Comparison of ENCODE assay signal across 10 cellular contexts in the genomic region with DNA sequence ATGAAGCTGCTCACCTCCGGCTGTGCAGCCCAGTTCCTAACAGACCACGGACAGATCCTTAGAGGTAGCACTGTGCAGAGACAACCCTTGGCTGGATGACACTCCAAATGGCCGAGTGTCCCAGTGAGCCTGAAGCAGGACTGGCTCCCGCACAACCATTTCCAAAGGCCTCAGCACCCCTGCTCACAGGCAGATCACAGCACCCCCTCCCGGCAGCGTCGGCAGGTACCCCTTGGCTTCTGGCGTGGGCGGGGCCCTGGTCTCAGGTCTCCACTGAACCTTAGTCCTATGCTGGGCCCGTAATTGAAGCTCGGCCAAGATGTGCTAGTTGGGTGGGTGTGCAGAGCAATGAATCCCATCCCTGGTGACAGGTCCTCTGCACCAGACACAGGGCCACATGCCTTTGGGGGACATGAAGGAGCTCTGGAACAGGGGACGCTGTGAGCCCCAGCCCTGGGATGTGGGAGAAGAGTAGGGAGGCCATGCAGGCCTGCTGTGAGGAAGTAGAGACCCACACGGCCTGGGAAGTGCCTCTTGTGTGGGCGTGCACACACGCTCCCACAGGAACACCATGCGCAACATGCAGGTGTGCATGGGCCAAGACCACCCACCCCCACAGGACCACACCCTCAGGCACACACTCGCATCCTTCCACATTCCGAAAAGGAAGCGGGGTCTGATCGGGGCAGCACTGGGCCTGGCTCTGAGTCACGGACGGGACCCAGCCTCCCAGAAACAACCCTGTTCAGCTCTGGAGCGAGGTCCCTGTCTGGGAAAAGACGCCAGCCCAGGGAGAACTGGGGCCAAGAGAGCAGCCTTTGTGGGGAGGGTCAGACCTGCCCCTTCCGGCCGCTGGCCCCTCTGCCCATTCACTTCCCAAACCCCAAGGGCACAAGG. TPM values are rescaled to one million over a fixed set of nuclear protein-coding genes. Genes with fewer than 3 reads are reported as not detected.
A peak's percentile ranks its signal among the peaks of the same experiment; 100 is the strongest.
DNase-seq lines count a peak whose midpoint lies in the region; ATAC-seq and TF ChIP-seq lines count a peak whose summit lies in the region.
"Had no signal": no experiment of that assay in that cellular context is flagged by ENCODE, and none has a peak within 500 bp of the region (broad histone marks: within the 10 kb centered on the region; RNA-seq: fewer than 3 reads in every experiment).

No MANE protein-coding gene starts in this region.

- H3K27ac Mint-ChIP-seq in naive thymus-derived CD8-positive, alpha-beta T cell: peak overlapping the region; percentile 77 to 100 (median 98)

- POLR2A ChIA-PET in naive thymus-derived CD8-positive, alpha-beta T cell (lab: Charles Lee): interaction anchor here (0.9 to 18.2 kb wide), 5 partner anchors 17 to 122 kb away, joined by 3 to 373 read pairs (median 5); partner anchors contain the start of gene STARD7

- H3K4me1 ChIP-seq in BLaER1 treated with 17β-estradiol and CSF1 and Interleukin-3, amounts not matched to agents 10 nM and 100 nM: peaks cover 45 to 66% (median 59%) of the 10 kb centered on the region in 10 experiments
- H3K4me1 ChIP-seq in mammary epithelial cell (ENCODE audit: insufficient read depth, low read length) (peaks cover 27% of the 10 kb centered on the region), GM23248 (ENCODE audit: insufficient read depth) (peaks cover 9% of the 10 kb centered on the region; the same call in 1 of the 2 replicates)

- H3K36me3 ChIP-seq in BLaER1 treated with 17β-estradiol and CSF1 and Interleukin-3, amounts not matched to agents 10 nM and 100 nM: peaks cover 12 to 27% (median 24%) of the 10 kb centered on the region in 11 experiments; a peak in 20 of 22 replicates
- H3K36me3 ChIP-seq in mammary epithelial cell (ENCODE audit: insufficient read depth, low read length) (no peaks in the 10 kb centered on the region), GM23248 (ENCODE audit: low read depth) (no peaks in the 10 kb centered on the region)

- 94% methylated on average over 14 of the region's 26 CpGs for WGBS in mammary epithelial cell (ENCODE audit: low coverage, missing lambda C conversion rate)
- WGBS in GM23248 (ENCODE audit: low coverage in 1 of 2, low lambda C conversion rate in 2 of 2, missing lambda C conversion rate in 2 of 2), 2 experiments: 89 to 91% methylated on average over 23 to 26 of the region's 26 CpGs

- H4K20me1 ChIP-seq in BLaER1 treated with 17β-estradiol and CSF1 and Interleukin-3, amounts not matched to agents 10 nM and 100 nM: peaks cover 16 to 43% (median 31%) of the 10 kb centered on the region in 11 experiments; a peak in 21 of 22 replicates
- H4K20me1 ChIP-seq in mammary epithelial cell (ENCODE audit: insufficient read depth, low read length) (no peaks in the 10 kb centered on the region), GM23248 (ENCODE audit: insufficient read depth) (no peaks in the 10 kb centered on the region)

- DNase-seq in NAMALWA (ENCODE audit: low spot score) (peak; percentile 71), NCI-H2081 treated with DMSO at 0.1 percent for 48 hours (lab: John Stamatoyannopoulos, UW) (no peak), 8988T (no peak), mammary epithelial cell (no peak), GM23248 (no peak)
- DNase-seq in activated T-cell treated with anti-CD3 and anti-CD28 coated beads, Interleukin-2, amount 50 U/mL, for 1 hour: peak; percentile 85
- peak in 9 of 10 donors; percentile 54 to 70 (median 58) for DNase-seq in naive thymus-derived CD8-positive, alpha-beta T cell
- DNase-seq: foreskin melanocyte had no signal

- no TSS peak for BruUV-seq in mammary epithelial cell (replicated peaks; lab: Mats Ljungman, UMichigan)

- H3K79me2 ChIP-seq in mammary epithelial cell (ENCODE audit: insufficient read depth, low read length): no peaks in the 10 kb centered on the region
- no peaks in the 10 kb centered on the region for H3K79me2 ChIP-seq in GM23248 (ENCODE audit: insufficient read depth)

- peak overlapping the region in 2 of 11 experiments; percentile 3 to 28; a peak in 1 of 22 replicates for H3K27ac ChIP-seq in BLaER1 treated with 17β-estradiol and CSF1 and Interleukin-3, amounts not matched to agents 10 nM and 100 nM
- H3K27ac ChIP-seq in mammary epithelial cell (ENCODE audit: insufficient read depth, low read depth, low read length) (no peak overlapping the region), GM23248 (no peak overlapping the region)

- no peaks in the 10 kb centered on the region for H3F3A ChIP-seq in GM23248 (ENCODE audit: insufficient read depth)

- dilution Hi-C loops in mammary epithelial cell (cut with HindIII; ENCODE audit: low sequenced_read_pairs): no loop called here

- peaks cover 23 to 65% (median 58%) of the 10 kb centered on the region in 4 donors for H3K4me1 Mint-ChIP-seq in naive thymus-derived CD8-positive, alpha-beta T cell

- H3K9ac ChIP-seq in BLaER1 treated with 17β-estradiol and CSF1 and Interleukin-3, amounts not matched to agents 10 nM and 100 nM: peak overlapping the region in 7 of 11 experiments; percentile 86 to 98 (median 92); a peak in 12 of 22 replicates
- no peak overlapping the region for H3K9ac ChIP-seq in mammary epithelial cell (ENCODE audit: insufficient read depth, low read length)
- H3K9ac ChIP-seq in GM23248: no peak overlapping the region

- peaks cover 0 to 26% (median 7%) of the 10 kb centered on the region in 3 donors for H3K36me3 Mint-ChIP-seq in naive thymus-derived CD8-positive, alpha-beta T cell

- H3K4me3 ChIP-seq in BLaER1 treated with 17β-estradiol and CSF1 and Interleukin-3, amounts not matched to agents 10 nM and 100 nM: peak overlapping the region in 9 of 10 experiments; percentile 71 to 98 (median 86); a peak in 13 of 20 replicates
- H3K4me3 ChIP-seq in mammary epithelial cell (replicated peaks in 1 of 3; ENCODE audit: insufficient read depth in 1 of 3, low read depth in 2 of 3, low read length in 3 of 3) (no peak overlapping the region), GM23248 (no peak overlapping the region)

- no peaks in the 10 kb centered on the region for H3K27me3 ChIP-seq in BLaER1 treated with 17β-estradiol and CSF1 and Interleukin-3, amounts not matched to agents 10 nM and 100 nM
- H3K27me3 ChIP-seq in mammary epithelial cell (ENCODE audit: insufficient read depth, low read length) (no peaks in the 10 kb centered on the region), GM23248 (replicated peaks; ENCODE audit: insufficient read depth) (no peaks in the 10 kb centered on the region)

- in situ Hi-C loops in mammary epithelial cell (cut with MboI; ENCODE audit: low sequenced_read_pairs in 2 of 2): no loop called here
- in situ Hi-C loops in GM23248 (cut with MboI): no loop called here

- no peaks in the 10 kb centered on the region for H3K9me2 ChIP-seq in GM23248 (ENCODE audit: insufficient read depth)

- no peak for ATAC-seq in naive thymus-derived CD8-positive, alpha-beta T cell

- TF ChIP-seq CTCF in mammary epithelial cell (conservative IDR thresholded peaks at IDR 0.05 in 1 of 2, IDR thresholded peaks at IDR 0.05 in 1 of 2; ENCODE audit: extremely low read depth in 1 of 2, insufficient read depth in 1 of 2, low read depth in 1 of 2, low read length in 2 of 2): no peak

- H3K9me3 Mint-ChIP-seq in naive thymus-derived CD8-positive, alpha-beta T cell: peaks cover 0 to 2% (median 0%) of the 10 kb centered on the region in 9 donors

- H2AFZ ChIP-seq in mammary epithelial cell (ENCODE audit: low read depth, low read length): no peak overlapping the region
- H2AFZ ChIP-seq in GM23248: no peak overlapping the region

- H3K4me2 ChIP-seq in BLaER1 treated with 17β-estradiol and CSF1 and Interleukin-3, amounts not matched to agents 10 nM and 100 nM: peak overlapping the region; percentile 81 to 99 (median 98)
- H3K4me2 ChIP-seq in mammary epithelial cell (ENCODE audit: insufficient read depth, low read depth, low read length) (no peak overlapping the region), GM23248 (ENCODE audit: unreplicated experiment) (no peak overlapping the region)

- peak overlapping the region; percentile 91 to 97 (median 95) for H3K4me3 Mint-ChIP-seq in naive thymus-derived CD8-positive, alpha-beta T cell

- intact Hi-C loops in mammary epithelial cell (cut with micrococcal nuclease): loop anchor here (10.0 kb wide), 1 partner anchor 392 kb away; the partner anchor contains the start of gene ARID5A

- H3K27me3 Mint-ChIP-seq in naive thymus-derived CD8-positive, alpha-beta T cell: peaks cover 0 to 1% (median 0%) of the 10 kb centered on the region in 5 donors

- CTCF ChIA-PET in mammary epithelial cell (lab: Charles Lee; ENCODE audit: low non-redundant PET): no interaction called here

- no peaks in the 10 kb centered on the region for H3K9me3 ChIP-seq in BLaER1 treated with 17β-estradiol and CSF1 and Interleukin-3, amounts not matched to agents 10 nM and 100 nM (replicated peaks in 1 of 11)
- H3K9me3 ChIP-seq in mammary epithelial cell (replicated peaks; ENCODE audit: insufficient read depth, low read length) (no peaks in the 10 kb centered on the region), GM23248 (ENCODE audit: low read depth) (no peaks in the 10 kb centered on the region)

RNA-seq across cellular contexts. Expression of gene DUSP2, which starts 2.8 kb away (rescaled TPM):
- 10 to 100 TPM; 31.5 to 36.5 TPM for total RNA-seq in naive thymus-derived CD8-positive, alpha-beta T cell
- polyA plus RNA-seq in naive thymus-derived CD8-positive, alpha-beta T cell: 100 to 1,000 TPM in 1 of 3 donors, 10 to 100 TPM in 2; 24.3 to 459 (median 60.7) TPM
- total RNA-seq in mammary epithelial cell: 10 to 100 TPM in 1 of 2 donors, 1 to 10 TPM in 1; 2.0 to 22.0 TPM
- polyA plus RNA-seq in mammary epithelial cell (3.1 TPM), GM23248 (2016; fragmentation: Nextera tagmentation; extraction: Ambion mirVana) (3.1 and 3.3 TPM in 2 replicates)
- 11.6 TPM for polyA minus RNA-seq in mammary epithelial cell
- total RNA-seq in GM23248 (2014; rRNA removed; shearing (Covaris generic)): 2.4 and 8.8 TPM in 2 replicates

RNA-seq across cellular contexts. Expression of gene ASTL, which starts 4.2 kb away (rescaled TPM):
- 1 to 10 TPM; 5.3 to 6.8 TPM for total RNA-seq in naive thymus-derived CD8-positive, alpha-beta T cell
- under 1 TPM in 2 of 3 donors, not detected in 1; 0.50 to 0.64 TPM for polyA plus RNA-seq in naive thymus-derived CD8-positive, alpha-beta T cell
- total RNA-seq in mammary epithelial cell: under 1 TPM in 1 of 2 donors, not detected in 1; 0.33 TPM
- polyA plus RNA-seq in mammary epithelial cell (not detected), GM23248 (2016; fragmentation: Nextera tagmentation; extraction: Ambion mirVana) (not detected in 2 replicates)
- not detected for polyA minus RNA-seq in mammary epithelial cell
- total RNA-seq in GM23248 (2014; rRNA removed; shearing (Covaris generic)): 0.25 TPM in 1 of 2 replicates, not detected in the other
- total RNA-seq: pulmonary artery endothelial cell had no signal

RNA-seq across cellular contexts. Expression of gene ADRA2B, which starts 26.1 kb away (rescaled TPM):
- total RNA-seq in naive thymus-derived CD8-positive, alpha-beta T cell: under 1 TPM in 1 of 2 experiments, not detected in 1; 0.22 TPM
- not detected for polyA plus RNA-seq in naive thymus-derived CD8-positive, alpha-beta T cell
- under 1 TPM; under 0.01 to 0.09 TPM for total RNA-seq in mammary epithelial cell
- polyA plus RNA-seq in mammary epithelial cell (0.05 TPM), GM23248 (2016; fragmentation: Nextera tagmentation; extraction: Ambion mirVana) (not detected in 2 replicates)
- not detected for polyA minus RNA-seq in mammary epithelial cell
- total RNA-seq in GM23248 (2014; rRNA removed; shearing (Covaris generic)): not detected in 2 replicates
- total RNA-seq: pulmonary artery endothelial cell had no signal

Comparison
In these comparisons a context has a peak if more than half of its experiments do, and no peak if none do; other contexts are left out.
1. H3K4me2 ChIP-seq: peak in BLaER1 treated with 17β-estradiol and CSF1 and Interleukin-3, amounts not matched to agents 10 nM and 100 nM (11 of 11); none in mammary epithelial cell (single experiment) and GM23248 (single experiment).
2. H3K4me3 ChIP-seq: peak in BLaER1 treated with 17β-estradiol and CSF1 and Interleukin-3, amounts not matched to agents 10 nM and 100 nM (9 of 10); none in mammary epithelial cell (0 of 3) and GM23248 (single experiment).
3. H3K9ac ChIP-seq: peak in BLaER1 treated with 17β-estradiol and CSF1 and Interleukin-3, amounts not matched to agents 10 nM and 100 nM (7 of 11); none in mammary epithelial cell (single experiment) and GM23248 (single experiment).
4. DNase-seq: peak in NAMALWA (single experiment), activated T-cell treated with anti-CD3 and anti-CD28 coated beads, Interleukin-2, amount 50 U/mL, for 1 hour (single experiment) and naive thymus-derived CD8-positive, alpha-beta T cell (9 of 10); none in NCI-H2081 treated with DMSO at 0.1 percent for 48 hours (single experiment), 8988T (single experiment), mammary epithelial cell (single experiment) and GM23248 (single experiment).